Comparison of ENCODE assay signal across 7 cellular contexts in genomic region chr21:25638634-25639166, GRCh38. TPM values are rescaled to one million over a fixed set of nuclear protein-coding genes. Genes with fewer than 3 reads are reported as not detected.
DNase-seq lines count a peak whose midpoint lies in the region; ATAC-seq and TF ChIP-seq lines count a peak whose summit lies in the region.

No MANE protein-coding gene starts in this region.

- H3K27me3 ChIP-seq in ascending aorta: no peaks in the 10 kb centered on the region
- peaks cover 5% of the 10 kb centered on the region for H3K27me3 ChIP-seq in kidney epithelial cell (ENCODE audit: control insufficient read depth, insufficient read depth, low read length)
- no peaks in the 10 kb centered on the region for H3K27me3 ChIP-seq in thoracic aorta (replicated peaks; ENCODE audit: insufficient read depth)

- no peak for DNase-seq in ascending aorta (ENCODE audit: low spot score in 2 of 2)
- no peak for DNase-seq in kidney epithelial cell (ENCODE audit: low read depth)
- DNase-seq in thoracic aorta (ENCODE audit: low spot score): no peak
- DNase-seq in NCI-H1930 (lab: John Stamatoyannopoulos, UW): no peak
- DNase-seq in RKO (ENCODE audit: low spot score): no peak

- no peaks in the 10 kb centered on the region for H3K36me3 ChIP-seq in ascending aorta
- H3K36me3 ChIP-seq in kidney epithelial cell (ENCODE audit: control insufficient read depth, insufficient read depth, low read length): no peaks in the 10 kb centered on the region
- H3K36me3 ChIP-seq in thoracic aorta: no peaks in the 10 kb centered on the region

- TF ChIP-seq CTCF in ascending aorta (IDR thresholded peaks at IDR 0.05) (no peak), kidney epithelial cell (IDR thresholded peaks at IDR 0.05; ENCODE audit: insufficient read depth, low read length, poor library complexity, severe bottlenecking) (no peak), thoracic aorta (IDR thresholded peaks at IDR 0.05) (no peak)

- ATAC-seq in GM19035 (IDR thresholded peaks at IDR 0.05; ENCODE audit: unreplicated experiment) (peak; percentile 19), HG03066 (IDR thresholded peaks at IDR 0.05; ENCODE audit: low read depth, unreplicated experiment) (peak; percentile 26), thoracic aorta (ENCODE audit: insufficient number of reproducible peaks, low FRiP score, low read depth) (no peak)

- H3K9me3 ChIP-seq in ascending aorta: no peaks in the 10 kb centered on the region
- no peaks in the 10 kb centered on the region for H3K9me3 ChIP-seq in thoracic aorta

- H3K27ac ChIP-seq in ascending aorta (peak overlapping the region; percentile 66 to 77), thoracic aorta (peak overlapping the region in 1 of 2 donors; percentile 46)

- peaks cover 0 to 6% of the 10 kb centered on the region in 2 donors for H3K4me1 ChIP-seq in ascending aorta
- peaks cover 0 to 10% of the 10 kb centered on the region in 2 donors for H3K4me1 ChIP-seq in thoracic aorta (ENCODE audit: control insufficient read depth in 1 of 2, low read depth in 2 of 2)

- intact Hi-C loops in ascending aorta (cut with DNase I): loop anchor here (1.0 kb wide), 1 partner anchor 29 kb away; no protein-coding TSS in a partner anchor

- H3K4me3 ChIP-seq in ascending aorta (peak overlapping the region; percentile 75 to 82), kidney epithelial cell (ENCODE audit: low read depth, low read length) (peak overlapping the region; percentile 52), thoracic aorta (peak overlapping the region; percentile 88)

RNA-seq across cellular contexts. Expression of gene JAM2, which starts 0.4 kb away (rescaled TPM):
- 54.1 TPM for total RNA-seq in ascending aorta
- total RNA-seq in kidney epithelial cell: 2.0 and 3.6 TPM in 2 replicates
- 10 to 100 TPM; 10.2 to 20.9 TPM for total RNA-seq in thoracic aorta

RNA-seq across cellular contexts. Expression of gene MRPL39, which starts 31.4 kb away (rescaled TPM):
- total RNA-seq in ascending aorta (26.1 TPM), kidney epithelial cell (21.8 and 27.9 TPM in 2 replicates), thoracic aorta (10 to 100 TPM in 1 of 2 donors, 1 to 10 TPM in 1; 6.6 to 16.8 TPM)
